1 cellular context compared by ENCODE assay signal in the genomic region with DNA sequence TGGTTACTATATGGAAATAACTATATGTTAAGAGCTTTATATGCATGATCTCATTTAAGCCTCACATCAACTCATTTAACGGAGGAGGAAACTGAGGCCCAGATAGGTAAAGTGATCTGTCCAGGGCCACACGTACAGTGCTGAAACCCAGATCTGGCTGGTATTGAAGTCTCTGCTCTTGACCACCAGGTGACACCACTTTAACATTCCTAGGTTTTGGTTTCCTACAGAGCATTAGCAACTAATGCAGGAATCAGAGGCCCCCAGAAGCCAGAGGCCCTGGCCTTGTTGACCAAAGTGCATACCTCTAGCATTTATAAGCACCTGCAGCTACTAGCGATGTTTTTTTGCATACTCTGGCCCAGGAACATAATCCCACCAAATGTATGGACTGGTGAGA.
TF ChIP-seq lines count a peak whose summit lies in the region.

No MANE protein-coding gene starts in this region.

TF ChIP-seq in HepG2, 621 proteins besides CTCF, POLR2A, EP300 and RAD21 (continued from another document):
- TF ChIP-seq XRCC5 (optimal IDR thresholded peaks at IDR 0.05; ENCODE audit: low read length) (peak; percentile 15), GABPB1 (CRISPR knock-in tag; IDR thresholded peaks at IDR 0.05) (no peak), HDAC2 (CRISPR knock-in tag; IDR thresholded peaks at IDR 0.05) (no peak), SMAD9 (CRISPR knock-in tag; IDR thresholded peaks at IDR 0.05) (no peak), SAP130 (CRISPR knock-in tag; IDR thresholded peaks at IDR 0.05; ENCODE audit: low read depth) (0 out of 2 replicates have a peak, but pooled peaks have one; percentile 25), SIN3A (IDR thresholded peaks at IDR 0.05; ENCODE audit: borderline replicate concordance, low read depth, low read length) (no peak), GATAD2A (CRISPR knock-in tag; IDR thresholded peaks at IDR 0.05) (0 out of 2 replicates have a peak, but pooled peaks have one; percentile 21)
- TF ChIP-seq, protein P1, sequence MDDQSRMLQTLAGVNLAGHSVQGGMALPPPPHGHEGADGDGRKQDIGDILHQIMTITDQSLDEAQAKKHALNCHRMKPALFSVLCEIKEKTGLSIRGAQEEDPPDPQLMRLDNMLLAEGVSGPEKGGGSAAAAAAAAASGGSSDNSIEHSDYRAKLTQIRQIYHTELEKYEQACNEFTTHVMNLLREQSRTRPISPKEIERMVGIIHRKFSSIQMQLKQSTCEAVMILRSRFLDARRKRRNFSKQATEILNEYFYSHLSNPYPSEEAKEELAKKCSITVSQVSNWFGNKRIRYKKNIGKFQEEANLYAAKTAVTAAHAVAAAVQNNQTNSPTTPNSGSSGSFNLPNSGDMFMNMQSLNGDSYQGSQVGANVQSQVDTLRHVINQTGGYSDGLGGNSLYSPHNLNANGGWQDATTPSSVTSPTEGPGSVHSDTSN (CRISPR knock-in tag; IDR thresholded peaks at IDR 0.05; ENCODE audit: borderline replicate concordance), result no peak
- TF ChIP-seq, protein P2, sequence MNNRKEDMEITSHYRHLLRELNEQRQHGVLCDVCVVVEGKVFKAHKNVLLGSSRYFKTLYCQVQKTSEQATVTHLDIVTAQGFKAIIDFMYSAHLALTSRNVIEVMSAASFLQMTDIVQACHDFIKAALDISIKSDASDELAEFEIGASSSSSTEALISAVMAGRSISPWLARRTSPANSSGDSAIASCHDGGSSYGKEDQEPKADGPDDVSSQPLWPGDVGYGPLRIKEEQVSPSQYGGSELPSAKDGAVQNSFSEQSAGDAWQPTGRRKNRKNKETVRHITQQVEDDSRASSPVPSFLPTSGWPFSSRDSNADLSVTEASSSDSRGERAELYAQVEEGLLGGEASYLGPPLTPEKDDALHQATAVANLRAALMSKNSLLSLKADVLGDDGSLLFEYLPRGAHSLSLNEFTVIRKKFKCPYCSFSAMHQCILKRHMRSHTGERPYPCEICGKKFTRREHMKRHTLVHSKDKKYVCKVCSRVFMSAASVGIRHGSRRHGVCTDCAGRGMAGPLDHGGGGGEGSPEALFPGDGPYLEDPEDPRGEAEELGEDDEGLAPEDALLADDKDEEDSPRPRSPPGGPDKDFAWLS (CRISPR knock-in tag; IDR thresholded peaks at IDR 0.05; ENCODE audit: borderline replicate concordance), result no peak
